19 cellular contexts compared by ENCODE assay signal in genomic region chr4:138086471-138086870, GRCh38.
DNase-seq lines count a peak whose midpoint lies in the region; ATAC-seq and TF ChIP-seq lines count a peak whose summit lies in the region.
"Had no signal": no experiment of that assay in that cellular context is flagged by ENCODE, and none has a peak within 500 bp of the region (broad histone marks: within the 10 kb centered on the region; RNA-seq: fewer than 3 reads in every experiment).

No MANE protein-coding gene starts in this region.

- peak overlapping the region; percentile 43; the same call in 1 of the 2 replicates for H2AFZ ChIP-seq in GM23338
- H2AFZ ChIP-seq: PC-9 had no signal

- no peak overlapping the region for H3K27ac Mint-ChIP-seq in GM23338
- no peak overlapping the region for H3K27ac Mint-ChIP-seq in activated T-cell treated with anti-CD3 and anti-CD28 coated beads, Interleukin-2, amount 50 U/mL, for 24 hours
- H3K27ac Mint-ChIP-seq: CD14-positive monocyte had no signal

- H4K20me1 ChIP-seq in GM23338 (replicated peaks; ENCODE audit: insufficient read depth) = no peaks in the 10 kb centered on the region

- no peaks in the 10 kb centered on the region for H3F3A ChIP-seq in GM23338 (replicated peaks; ENCODE audit: low read depth)

- no peak overlapping the region for H3K4me2 ChIP-seq in GM23338
- H3K4me2 ChIP-seq: PC-9 had no signal

- peaks cover 2% of the 10 kb centered on the region; the same call in 2 of the 3 replicates for H3K9me3 Mint-ChIP-seq in GM23338
- no peaks in the 10 kb centered on the region for H3K9me3 Mint-ChIP-seq in activated T-cell treated with anti-CD3 and anti-CD28 coated beads, Interleukin-2, amount 50 U/mL, for 24 hours

- H3K4me1 ChIP-seq in GM23338 (ENCODE audit: insufficient read depth) = no peaks in the 10 kb centered on the region
- H3K4me1 ChIP-seq in gastrocnemius medialis = peaks cover 17 to 18% of the 10 kb centered on the region in 2 donors
- no peaks in the 10 kb centered on the region for H3K4me1 ChIP-seq in transverse colon

- peaks cover 3% of the 10 kb centered on the region; the same call in 1 of the 3 replicates for H3K4me1 Mint-ChIP-seq in GM23338
- H3K4me1 Mint-ChIP-seq in activated T-cell treated with anti-CD3 and anti-CD28 coated beads, Interleukin-2, amount 50 U/mL, for 24 hours (ENCODE audit: low read depth) = no peaks in the 10 kb centered on the region
- H3K4me1 Mint-ChIP-seq: CD14-positive monocyte had no signal

- TF ChIP-seq POLR2A in gastrocnemius medialis (IDR thresholded peaks at IDR 0.05) (no peak), transverse colon (IDR thresholded peaks at IDR 0.05) (no peak)

- TF ChIP-seq EP300 in transverse colon (IDR thresholded peaks at IDR 0.05; ENCODE audit: low read depth) = no peak

- DNase-seq in GM23338 (ENCODE audit: low spot score) (no peak), cerebellar cortex (ENCODE audit: low spot score) (peak; percentile 73), fibroblast of peridontal ligament (ENCODE audit: extremely low read depth) (peak; percentile 67), gastrocnemius medialis (no peak), transverse colon (no peak)
- DNase-seq in stimulated activated CD4-positive, alpha-beta T cell treated with anti-CD3 and anti-CD28 coated beads, Interleukin-2, amount 100 ng/mL, for 24 hours = no peak
- DNase-seq in activated T-cell treated with anti-CD3 and anti-CD28 coated beads, Interleukin-2, amount 50 U/mL, for 24 hours = no peak
- DNase-seq: ACHN, DMS79 treated with DMSO at 0.1 percent for 48 hours, GDM1, KG1, NCI-H1417 treated with DMSO at 0.1 percent for 48 hours, NCI-H187 treated with DMSO at 0.1 percent for 48 hours, NCI-H2227 treated with DMSO at 0.1 percent for 48 hours, PC-9 had no signal

- H3K27me3 ChIP-seq in GM23338 (ENCODE audit: insufficient read depth) (no peaks in the 10 kb centered on the region), gastrocnemius medialis (no peaks in the 10 kb centered on the region), transverse colon (no peaks in the 10 kb centered on the region)

- H3K36me3 Mint-ChIP-seq in GM23338 (ENCODE audit: low read depth) = no peaks in the 10 kb centered on the region; the same call in 2 of the 3 replicates
- no peaks in the 10 kb centered on the region for H3K36me3 Mint-ChIP-seq in activated T-cell treated with anti-CD3 and anti-CD28 coated beads, Interleukin-2, amount 50 U/mL, for 24 hours (ENCODE audit: low read depth)
- H3K36me3 Mint-ChIP-seq: CD14-positive monocyte had no signal

- H3K27me3 Mint-ChIP-seq in GM23338 (ENCODE audit: insufficient read depth, low read depth, poor library complexity) = no peaks in the 10 kb centered on the region
- no peaks in the 10 kb centered on the region for H3K27me3 Mint-ChIP-seq in activated T-cell treated with anti-CD3 and anti-CD28 coated beads, Interleukin-2, amount 50 U/mL, for 24 hours

- H3K36me3 ChIP-seq in GM23338 (ENCODE audit: insufficient read depth) (no peaks in the 10 kb centered on the region), gastrocnemius medialis (no peaks in the 10 kb centered on the region), transverse colon (no peaks in the 10 kb centered on the region)

- TF ChIP-seq CTCF in GM23338 (conservative IDR thresholded peaks at IDR 0.05; ENCODE audit: low read depth in 2 of 2) (no peak), gastrocnemius medialis (IDR thresholded peaks at IDR 0.05 in 4 of 5, conservative IDR thresholded peaks at IDR 0.05 in 1 of 5) (no peak), transverse colon (IDR thresholded peaks at IDR 0.05) (no peak)

- 46 to 55% methylated on average over 2 of the region's 2 CpGs for WGBS in transverse colon (ENCODE audit: low coverage in 1 of 2), 2 donors

- H3K79me2 ChIP-seq in GM23338 (replicated peaks; ENCODE audit: insufficient read depth) = no peaks in the 10 kb centered on the region

- H3K27ac ChIP-seq in GM23338 (ENCODE audit: low read depth) = no peak overlapping the region
- peak overlapping the region; percentile 51 to 71 (median 60) for H3K27ac ChIP-seq in gastrocnemius medialis
- H3K27ac ChIP-seq in transverse colon = no peak overlapping the region
- H3K27ac ChIP-seq: PC-9, RWPE1 had no signal

- H3K9me3 ChIP-seq in gastrocnemius medialis (no peaks in the 10 kb centered on the region), transverse colon (no peaks in the 10 kb centered on the region)

- H3K4me3 ChIP-seq in GM23338 (no peak overlapping the region), gastrocnemius medialis (no peak overlapping the region), transverse colon (no peak overlapping the region)
- H3K4me3 ChIP-seq: PC-9 had no signal

- ATAC-seq in GM23338 = no peak
- no peak for ATAC-seq in gastrocnemius medialis
- ATAC-seq in HG02798 (IDR thresholded peaks at IDR 0.05; ENCODE audit: poor library complexity, unreplicated experiment) = no peak
- ATAC-seq: HepG2 had no signal

- intact Hi-C loops in gastrocnemius medialis (cut with DNase I; ENCODE audit: low total_unique reads) = loop anchor here (5.0 kb wide), 1 partner anchor 91 kb away; no protein-coding TSS in a partner anchor
- intact Hi-C loops in transverse colon (cut with DNase I; ENCODE audit: low total_unique reads) = no loop called here

- in situ Hi-C loops in gastrocnemius medialis (cut with MboI; ENCODE audit: low sequenced_read_pairs in 4 of 4) (no loop called here), transverse colon (cut with MboI; ENCODE audit: low pct_ligation_motif_present in 1 of 4, low pct_unique_long_range_greater_than_20kb in 1 of 4, low sequenced_read_pairs in 3 of 4) (no loop called here)

- H3K9me2 ChIP-seq in GM23338 (ENCODE audit: insufficient read depth) = no peaks in the 10 kb centered on the region; the same call in 1 of the 2 replicates

- H3K4me3 Mint-ChIP-seq in GM23338 = no peak overlapping the region
- no peak overlapping the region for H3K4me3 Mint-ChIP-seq in activated T-cell treated with anti-CD3 and anti-CD28 coated beads, Interleukin-2, amount 50 U/mL, for 24 hours
- H3K4me3 Mint-ChIP-seq: CD14-positive monocyte had no signal

TF ChIP-seq in GM23338, 12 proteins besides CTCF, POLR2A, EP300 and RAD21 (continues in another document):
- TF ChIP-seq ZNF462 (CRISPR knock-in tag; IDR thresholded peaks at IDR 0.05) = no peak
- no peak for TF ChIP-seq NANOG (IDR thresholded peaks at IDR 0.05; ENCODE audit: borderline replicate concordance)
- no peak for TF ChIP-seq JUNB (IDR thresholded peaks at IDR 0.05; ENCODE audit: unreplicated experiment)

Comparison
In these comparisons a context has a peak if more than half of its experiments do, and no peak if none do; other contexts are left out.
1. DNase-seq: peak in cerebellar cortex (single experiment) and fibroblast of peridontal ligament (single experiment); none in GM23338 (single experiment), gastrocnemius medialis (0 of 2), stimulated activated CD4-positive, alpha-beta T cell treated with anti-CD3 and anti-CD28 coated beads, Interleukin-2, amount 100 ng/mL, for 24 hours (0 of 2), transverse colon (single experiment) and activated T-cell treated with anti-CD3 and anti-CD28 coated beads, Interleukin-2, amount 50 U/mL, for 24 hours (single experiment).
2. H3K27ac ChIP-seq: peak in gastrocnemius medialis (4 of 4); none in GM23338 (single experiment) and transverse colon (0 of 4).